In the genomic region with DNA sequence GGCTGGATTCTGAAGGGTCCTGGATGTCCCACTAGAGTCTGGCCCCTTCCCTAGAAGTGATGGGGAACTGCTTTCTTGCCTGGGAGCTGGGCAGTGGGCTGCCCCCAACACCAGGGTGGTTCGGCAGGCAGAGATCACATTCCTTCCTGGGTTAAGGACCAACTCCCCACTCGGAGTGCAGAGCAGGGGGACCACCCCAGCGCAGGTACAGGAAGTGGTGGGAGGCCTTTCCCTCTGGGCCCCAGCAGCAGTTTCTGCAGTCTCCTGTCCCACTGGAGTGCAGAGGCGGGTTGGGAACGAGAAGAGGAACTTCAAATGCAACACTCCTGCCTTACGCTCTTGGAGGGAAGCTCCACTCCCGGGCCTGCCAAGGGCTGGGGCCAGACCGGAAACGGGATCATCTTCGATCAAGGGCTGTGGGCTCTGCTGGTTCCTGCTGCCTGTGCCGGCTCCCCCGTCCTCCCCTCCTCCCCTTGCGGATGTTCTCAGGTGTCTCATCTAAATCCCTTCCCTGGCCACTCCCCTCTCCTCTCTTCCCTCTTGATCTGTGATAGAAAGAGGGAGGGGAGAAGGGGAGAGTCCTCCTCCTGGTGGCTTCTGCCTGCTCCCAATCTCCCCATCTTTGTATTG, we compare ENCODE assay signal across 15 cellular contexts. TPM values are rescaled to one million over a fixed set of nuclear protein-coding genes. Genes with fewer than 3 reads are reported as not detected.
A peak's percentile ranks its signal among the peaks of the same experiment; 100 is the strongest.
DNase-seq lines count a peak whose midpoint lies in the region; ATAC-seq and TF ChIP-seq lines count a peak whose summit lies in the region.
"Had no signal": no experiment of that assay in that cellular context is flagged by ENCODE, and none has a peak within 500 bp of the region (broad histone marks: within the 10 kb centered on the region; RNA-seq: fewer than 3 reads in every experiment).

No MANE protein-coding gene starts in this region.

- WGBS in tibial nerve, 2 donors = 47 to 68% methylated on average over 9 to 13 of the region's 13 CpGs

- DNase-seq in COLO668 (lab: John Stamatoyannopoulos, UW; ENCODE audit: unreplicated experiment) (peak; percentile 10), SJCRH30 (peak; percentile 52 to 69), left lobe of liver (ENCODE audit: low spot score) (no peak), dorsolateral prefrontal cortex (no peak), tibial nerve (ENCODE audit: low spot score in 2 of 2) (no peak)
- peak; percentile 39 for DNase-seq in Jurkat, Clone E6-1 (ENCODE audit: low read depth, low spot score)
- DNase-seq: activated CD4-positive, alpha-beta T cell treated with anti-CD3 and anti-CD28 coated beads for 1 hour; activated naive CD4-positive, alpha-beta T cell treated with anti-CD3 and anti-CD28 coated beads, Interleukin-2, amount 10 ng/mL, durations not matched to agents 7 days and 5 days; CD4-positive, alpha-beta memory T cell; NCI-H1694 had no signal

- intact Hi-C loops in dorsolateral prefrontal cortex (cut with DNase I) = loop anchor here in 1 of 2 donors (5.0 kb wide), 1 partner anchor 49 kb away; no protein-coding TSS in a partner anchor

- no peaks in the 10 kb centered on the region for H3K36me3 ChIP-seq in SJCRH30
- no peaks in the 10 kb centered on the region for H3K36me3 ChIP-seq in tibial nerve
- H3K36me3 ChIP-seq: SJSA1, thoracic aorta had no signal

- no peak for TF ChIP-seq EP300 in tibial nerve (IDR thresholded peaks at IDR 0.05)

- H3K4me1 ChIP-seq in SJCRH30 (peaks cover 21% of the 10 kb centered on the region), tibial nerve (peaks cover 0 to 5% (median 0%) of the 10 kb centered on the region in 4 donors)
- H3K4me1 ChIP-seq: SJSA1 had no signal

- H3K27ac ChIP-seq in SJCRH30 = no peak overlapping the region
- no peak overlapping the region for H3K27ac ChIP-seq in dorsolateral prefrontal cortex
- H3K27ac ChIP-seq in tibial nerve = no peak overlapping the region
- H3K27ac ChIP-seq: SJSA1, thoracic aorta had no signal

- H3K27me3 ChIP-seq in SJCRH30 (peaks cover 8% of the 10 kb centered on the region), dorsolateral prefrontal cortex (peaks cover 0 to 41% (median 7%) of the 10 kb centered on the region in 45 donors), tibial nerve (peaks cover 0 to 16% of the 10 kb centered on the region in 2 donors)

- H3K9me3 ChIP-seq in SJCRH30 (replicated peaks) = no peaks in the 10 kb centered on the region
- no peaks in the 10 kb centered on the region for H3K9me3 ChIP-seq in tibial nerve
- H3K9me3 ChIP-seq: thoracic aorta had no signal

- no peak for TF ChIP-seq POLR2A in tibial nerve (IDR thresholded peaks at IDR 0.05)

- TF ChIP-seq CTCF in dorsolateral prefrontal cortex (IDR thresholded peaks at IDR 0.05 in 54 of 56, conservative IDR thresholded peaks at IDR 0.05 in 2 of 56; ENCODE audit: low read depth in 1 of 56, partially characterized antibody in 56 of 56) = no peak
- TF ChIP-seq CTCF in tibial nerve (IDR thresholded peaks at IDR 0.05) = no peak

- ATAC-seq in left lobe of liver (peak; percentile 39), HG03196 (IDR thresholded peaks at IDR 0.05; ENCODE audit: unreplicated experiment) (no peak), GM19455 (IDR thresholded peaks at IDR 0.05; ENCODE audit: unreplicated experiment) (no peak)

- peak overlapping the region; percentile 1 for H3K4me3 ChIP-seq in Jurkat, Clone E6-1 (ENCODE audit: low read length)
- H3K4me3 ChIP-seq in SJCRH30 (peak overlapping the region; percentile 21), dorsolateral prefrontal cortex (no peak overlapping the region), tibial nerve (no peak overlapping the region)
- H3K4me3 ChIP-seq: lung, SJSA1, thoracic aorta had no signal

RNA-seq across cellular contexts. Expression of gene NGFR, which starts 9.0 kb away (rescaled TPM):
- 0.92 TPM for polyA plus RNA-seq in Jurkat, Clone E6-1 (2012; ENCODE audit: insufficient read depth, insufficient read length)
- 104 and 105 TPM in 2 replicates for total RNA-seq in SJCRH30 (2014; rRNA removed; shearing (Covaris generic))
- total RNA-seq in left lobe of liver (14.0 TPM), dorsolateral prefrontal cortex (10 to 100 TPM in 16 of 120 experiments, 1 to 10 TPM in 103, under 1 TPM in 1; 0.63 to 36.0 (median 4.1) TPM), tibial nerve (100 to 1,000 TPM; 205 to 279 (median 238) TPM)
- polyA plus RNA-seq: CD4-positive, alpha-beta memory T cell had no signal

Comparison
In these comparisons a context has a peak if more than half of its experiments do, and no peak if none do; other contexts are left out.
1. DNase-seq: peak in COLO668 (single experiment), Jurkat, Clone E6-1 (single experiment) and SJCRH30 (2 of 2); none in left lobe of liver (single experiment), dorsolateral prefrontal cortex (0 of 10) and tibial nerve (0 of 2).
2. H3K4me3 ChIP-seq: peak in Jurkat, Clone E6-1 (single experiment) and SJCRH30 (single experiment); none in dorsolateral prefrontal cortex (0 of 59) and tibial nerve (0 of 4).